ENCODE assay signal across 18 cellular contexts in genomic region chr6:14889172-14889571, GRCh38.
DNase-seq lines count a peak whose midpoint lies in the region; FAIRE-seq and TF ChIP-seq lines count a peak whose summit lies in the region.
"Had no signal": no experiment of that assay in that cellular context is flagged by ENCODE, and none has a peak within 500 bp of the region (broad histone marks: within the 10 kb centered on the region; RNA-seq: fewer than 3 reads in every experiment).

No MANE protein-coding gene starts in this region.

- no peaks in the 10 kb centered on the region for H3K9me3 ChIP-seq in breast epithelium
- no peaks in the 10 kb centered on the region for H3K9me3 ChIP-seq in hepatocyte (ENCODE audit: low read depth)
- no peaks in the 10 kb centered on the region for H3K9me3 ChIP-seq in small intestine (ENCODE audit: control insufficient read depth, low read depth)
- H3K9me3 ChIP-seq: suprapubic skin had no signal

- TF ChIP-seq POLR2A in breast epithelium (IDR thresholded peaks at IDR 0.05) = no peak

- H3K27me3 ChIP-seq in breast epithelium (no peaks in the 10 kb centered on the region), hepatocyte (no peaks in the 10 kb centered on the region), small intestine (ENCODE audit: control insufficient read depth in 2 of 2, insufficient read depth in 2 of 2, low read length in 2 of 2) (no peaks in the 10 kb centered on the region)
- H3K27me3 ChIP-seq: cardiac muscle cell, suprapubic skin had no signal

- peak overlapping the region; percentile 35 for H3K27ac Mint-ChIP-seq in MCF 10A (ENCODE audit: low read depth, unreplicated experiment)
- H3K27ac Mint-ChIP-seq: CD8-positive, alpha-beta memory T cell had no signal

- peak overlapping the region; percentile 63 for H3K4me2 ChIP-seq in hepatocyte

- H3K27me3 Mint-ChIP-seq in MCF 10A (ENCODE audit: insufficient read depth, unreplicated experiment) = no peaks in the 10 kb centered on the region

- no peak for TF ChIP-seq CTCF in MCF 10A (IDR thresholded peaks at IDR 0.05; ENCODE audit: unreplicated experiment)
- no peak for TF ChIP-seq CTCF in breast epithelium (IDR thresholded peaks at IDR 0.05)
- TF ChIP-seq CTCF in hepatocyte (IDR thresholded peaks at IDR 0.05; ENCODE audit: poor library complexity) = no peak

- H3K4me1 ChIP-seq in breast epithelium (no peaks in the 10 kb centered on the region), hepatocyte (ENCODE audit: insufficient read depth) (no peaks in the 10 kb centered on the region), small intestine (ENCODE audit: control insufficient read depth in 2 of 2, insufficient read depth in 1 of 2, low read depth in 1 of 2, low read length in 1 of 2) (peaks cover 0 to 3% of the 10 kb centered on the region in 2 donors)

- CTCF ChIA-PET in MCF 10A (lab: Yijun Ruan, JAX) = no interaction called here

- H3K4me3 ChIP-seq in breast epithelium (no peak overlapping the region), hepatocyte (no peak overlapping the region), small intestine (ENCODE audit: low read depth in 1 of 2, low read length in 2 of 2) (no peak overlapping the region)
- H3K4me3 ChIP-seq: cardiac muscle cell, suprapubic skin had no signal

- H3K9me3 Mint-ChIP-seq in MCF 10A (ENCODE audit: unreplicated experiment) = no peaks in the 10 kb centered on the region
- H3K9me3 Mint-ChIP-seq: CD8-positive, alpha-beta memory T cell had no signal

- no peaks in the 10 kb centered on the region for H3K4me1 Mint-ChIP-seq in MCF 10A (ENCODE audit: insufficient read depth, unreplicated experiment)
- H3K4me1 Mint-ChIP-seq: CD8-positive, alpha-beta memory T cell had no signal

- peaks cover 18% of the 10 kb centered on the region for H3K36me3 Mint-ChIP-seq in MCF 10A (ENCODE audit: insufficient read depth, unreplicated experiment)

- intact Hi-C loops in MCF 10A (cut with micrococcal nuclease) = no loop called here
- intact Hi-C loops in breast epithelium (cut with DNase I; ENCODE audit: low total_unique reads) = no loop called here

- no peak overlapping the region for H3K4me3 Mint-ChIP-seq in MCF 10A (ENCODE audit: unreplicated experiment)
- H3K4me3 Mint-ChIP-seq: CD8-positive, alpha-beta memory T cell had no signal

- no peaks in the 10 kb centered on the region for H4K20me1 ChIP-seq in hepatocyte (ENCODE audit: insufficient read depth, poor library complexity, severe bottlenecking)

- H3K36me3 ChIP-seq in breast epithelium (no peaks in the 10 kb centered on the region), hepatocyte (replicated peaks; ENCODE audit: insufficient read depth, low read depth) (no peaks in the 10 kb centered on the region), small intestine (ENCODE audit: control insufficient read depth in 2 of 2, insufficient read depth in 2 of 2, low read length in 2 of 2) (no peaks in the 10 kb centered on the region)
- H3K36me3 ChIP-seq: cardiac muscle cell, suprapubic skin had no signal

- DNase-seq in MCF 10A (ENCODE audit: unreplicated experiment) = peak; percentile 21
- DNase-seq in breast epithelium (ENCODE audit: low spot score in 2 of 2) = no peak
- DNase-seq in amniotic epithelial cell (ENCODE audit: low read depth) = peak; percentile 25
- peak; percentile 44 for DNase-seq in hepatocyte (ENCODE audit: low spot score)
- DNase-seq in small intestine = peak; percentile 51
- DNase-seq in NCI-H510A (lab: John Stamatoyannopoulos, UW) = no peak
- no peak for DNase-seq in stimulated activated CD4-positive, alpha-beta T cell treated with anti-CD3 and anti-CD28 coated beads, Interleukin-1b, Interleukin-23, amount 100 ng/mL, for 48 hours
- DNase-seq in mesenteric fat pad (ENCODE audit: low spot score) = no peak
- DNase-seq: activated CD4-positive, alpha-beta T cell treated with anti-CD3 and anti-CD28 coated beads for 4 hours; CD8-positive, alpha-beta memory T cell; effector CD8-positive, alpha-beta T cell; kidney glomerular epithelial cell; RPMI8226; T-helper 2 cell had no signal

- no peak for FAIRE-seq in small intestine (lab: Jason Lieb, UNC)
- FAIRE-seq: A204.1, GM12892 had no signal

- H3K9me2 ChIP-seq in hepatocyte (replicated peaks; ENCODE audit: insufficient read depth) = no peaks in the 10 kb centered on the region

- H3K27ac ChIP-seq in breast epithelium (no peak overlapping the region), hepatocyte (peak overlapping the region; percentile 35), small intestine (ENCODE audit: low read depth in 1 of 2, low read length in 1 of 2) (no peak overlapping the region)
- H3K27ac ChIP-seq: cardiac muscle cell, suprapubic skin had no signal

- H3K79me2 ChIP-seq in hepatocyte = no peaks in the 10 kb centered on the region

- no peak overlapping the region for H2AFZ ChIP-seq in hepatocyte

- 60% methylated on average over 2 of the region's 2 CpGs for WGBS in hepatocyte (ENCODE audit: low lambda C conversion rate, missing lambda C conversion rate)
- 24 to 54% (median 49%) methylated on average over 2 of the region's 2 CpGs for WGBS in small intestine, 3 donors

- POLR2A ChIA-PET in MCF 10A (lab: Yijun Ruan, JAX) = interaction anchor here (0.7 kb wide), 1 partner anchor 52 kb away, joined by 3 read pairs; no protein-coding TSS in a partner anchor

- BruUV-seq in MCF 10A (replicated peaks; lab: Mats Ljungman, UMichigan) = no TSS peak

Comparison
In these comparisons a context has a peak if more than half of its experiments do, and no peak if none do; other contexts are left out.
1. DNase-seq: peak in MCF 10A (single experiment), amniotic epithelial cell (single experiment), hepatocyte (single experiment) and small intestine (single experiment); none in breast epithelium (0 of 2), NCI-H510A (single experiment), stimulated activated CD4-positive, alpha-beta T cell treated with anti-CD3 and anti-CD28 coated beads, Interleukin-1b, Interleukin-23, amount 100 ng/mL, for 48 hours (single experiment) and mesenteric fat pad (single experiment).